In the genomic region with DNA sequence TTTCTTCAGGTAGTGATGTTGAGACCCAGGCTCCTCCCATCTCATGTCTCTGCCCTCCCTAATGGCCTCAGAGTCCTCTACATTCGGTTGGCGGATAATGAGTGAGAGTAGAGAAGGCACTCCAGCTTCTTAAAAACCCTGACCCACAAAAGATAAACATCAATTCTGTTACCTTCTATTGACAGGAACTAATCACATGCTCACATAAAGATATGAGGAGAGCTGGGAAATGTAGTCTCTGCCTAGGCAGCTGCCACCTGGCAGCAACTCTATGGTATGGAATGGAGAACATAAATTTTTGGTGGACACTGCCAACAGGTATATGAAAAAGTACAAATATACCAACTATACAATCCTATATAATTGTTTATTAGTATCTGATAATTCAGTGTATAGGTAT, we compare ENCODE assay signal across 20 cellular contexts.
"Had no signal": no experiment of that assay in that cellular context is flagged by ENCODE, and none has a peak within 500 bp of the region (broad histone marks: within the 10 kb centered on the region; RNA-seq: fewer than 3 reads in every experiment).

No MANE protein-coding gene starts in this region.

- H3K9me3 ChIP-seq: mucosa of descending colon, spleen, tibial artery had no signal

- H3K36me3 ChIP-seq: spleen, tibial artery had no signal

- H3K36me3 Mint-ChIP-seq: brain had no signal

- H3K27ac Mint-ChIP-seq: activated CD4-positive, alpha-beta T cell treated with anti-CD3 and anti-CD28 coated beads, Interleukin-2, amount 10 ng/mL, durations not matched to agents 7 days and 5 days; activated CD8-positive, alpha-beta T cell treated with anti-CD3 and anti-CD28 coated beads, Interleukin-2, amount 10 ng/mL, durations not matched to agents 7 days and 5 days; activated naive CD8-positive, alpha-beta T cell treated with anti-CD3 and anti-CD28 coated beads, Interleukin-2, amount 50 U/mL, for 24 hours; activated T-cell treated with anti-CD3 and anti-CD28 coated beads, Interleukin-2, amount 50 U/mL, for 24 hours; activated T-helper 2 cell treated with anti-CD3 and anti-CD28 coated beads, Interferon-gamma antibody, Interleukin-2, Interleukin-4, amounts not matched to agents 10 μg/mL and 5 μg/mL and 100 μg/mL, durations not matched to agents 14 hours and 24 hours and 36 hours; brain; memory B cell; naive B cell had no signal

- H3K27ac ChIP-seq: dorsolateral prefrontal cortex, spleen, tibial artery had no signal

- H3K4me3 Mint-ChIP-seq: activated CD4-positive, alpha-beta T cell treated with anti-CD3 and anti-CD28 coated beads, Interleukin-2, amount 10 ng/mL, durations not matched to agents 7 days and 5 days; activated CD8-positive, alpha-beta T cell treated with anti-CD3 and anti-CD28 coated beads, Interleukin-2, amount 10 ng/mL, durations not matched to agents 7 days and 5 days; activated naive CD8-positive, alpha-beta T cell treated with anti-CD3 and anti-CD28 coated beads, Interleukin-2, amount 50 U/mL, for 24 hours; activated T-cell treated with anti-CD3 and anti-CD28 coated beads, Interleukin-2, amount 50 U/mL, for 24 hours; brain; memory B cell; naive B cell; neural crest cell had no signal

- H3K9me3 Mint-ChIP-seq: activated CD4-positive, alpha-beta T cell treated with anti-CD3 and anti-CD28 coated beads, Interleukin-2, amount 10 ng/mL, durations not matched to agents 7 days and 5 days; activated naive CD8-positive, alpha-beta T cell treated with anti-CD3 and anti-CD28 coated beads, Interleukin-2, amount 50 U/mL, for 24 hours; activated T-cell treated with anti-CD3 and anti-CD28 coated beads, Interleukin-2, amount 50 U/mL, for 24 hours; activated T-helper 2 cell treated with anti-CD3 and anti-CD28 coated beads, Interferon-gamma antibody, Interleukin-2, Interleukin-4, amounts not matched to agents 10 μg/mL and 5 μg/mL and 100 μg/mL, durations not matched to agents 14 hours and 24 hours and 36 hours; memory B cell; neural crest cell had no signal

- H3K4me3 ChIP-seq: dorsolateral prefrontal cortex, mucosa of descending colon, spleen, tibial artery had no signal

- H3K4me1 Mint-ChIP-seq: activated CD4-positive, alpha-beta T cell treated with anti-CD3 and anti-CD28 coated beads, Interleukin-2, amount 10 ng/mL, durations not matched to agents 7 days and 5 days; activated naive CD8-positive, alpha-beta T cell treated with anti-CD3 and anti-CD28 coated beads, Interleukin-2, amount 50 U/mL, for 24 hours; memory B cell; naive B cell; neural crest cell had no signal

- H3K27me3 ChIP-seq: dorsolateral prefrontal cortex, spleen, tibial artery had no signal

- H3K4me1 ChIP-seq: spleen, tibial artery had no signal

- DNase-seq: activated CD4-positive, alpha-beta T cell treated with anti-CD3 and anti-CD28 coated beads, Interleukin-2, amount 10 ng/mL, durations not matched to agents 7 days and 5 days; activated CD8-positive, alpha-beta T cell treated with anti-CD3 and anti-CD28 coated beads, Interleukin-2, amount 10 ng/mL, durations not matched to agents 7 days and 5 days; activated naive CD4-positive, alpha-beta T cell treated with Interleukin-2 at 50 U/mL for 16 hours; activated naive CD8-positive, alpha-beta T cell treated with anti-CD3 and anti-CD28 coated beads, Interleukin-2, amount 50 U/mL, for 24 hours; activated T-cell treated with anti-CD3 and anti-CD28 coated beads, Interleukin-2, amount 50 U/mL, for 24 hours; anterior cingulate cortex; caudate nucleus; dorsolateral prefrontal cortex; mucosa of descending colon; naive B cell; retina; spleen; stimulated activated naive CD8-positive, alpha-beta T cell treated with anti-CD3 and anti-CD28 coated beads, Interleukin-15, Interleukin-2, amounts not matched to agents 100 U/mL and 50 U/mL, for 24 hours; substantia nigra; tibial artery had no signal

- ATAC-seq: activated CD4-positive, CD25-positive, alpha-beta regulatory T cell treated with anti-CD3 and anti-CD28 coated beads, Interleukin-2, amount 50 U/mL, for 24 hours; activated CD8-positive, alpha-beta T cell treated with anti-CD3 and anti-CD28 coated beads, Interleukin-2, amount 10 ng/mL, durations not matched to agents 7 days and 5 days; activated naive CD8-positive, alpha-beta T cell treated with anti-CD3 and anti-CD28 coated beads, Interleukin-2, amount 50 U/mL, for 24 hours; mucosa of descending colon; stimulated activated naive CD8-positive, alpha-beta T cell treated with anti-CD3 and anti-CD28 coated beads, Interleukin-15, Interleukin-2, amounts not matched to agents 100 U/mL and 50 U/mL, for 24 hours had no signal

- H3K27me3 Mint-ChIP-seq: activated CD4-positive, alpha-beta T cell treated with anti-CD3 and anti-CD28 coated beads, Interleukin-2, amount 10 ng/mL, durations not matched to agents 7 days and 5 days; activated naive CD8-positive, alpha-beta T cell treated with anti-CD3 and anti-CD28 coated beads, Interleukin-2, amount 50 U/mL, for 24 hours; activated T-cell treated with anti-CD3 and anti-CD28 coated beads, Interleukin-2, amount 50 U/mL, for 24 hours; brain; memory B cell; naive B cell had no signal
